20 cellular contexts compared by ENCODE assay signal in the genomic region with DNA sequence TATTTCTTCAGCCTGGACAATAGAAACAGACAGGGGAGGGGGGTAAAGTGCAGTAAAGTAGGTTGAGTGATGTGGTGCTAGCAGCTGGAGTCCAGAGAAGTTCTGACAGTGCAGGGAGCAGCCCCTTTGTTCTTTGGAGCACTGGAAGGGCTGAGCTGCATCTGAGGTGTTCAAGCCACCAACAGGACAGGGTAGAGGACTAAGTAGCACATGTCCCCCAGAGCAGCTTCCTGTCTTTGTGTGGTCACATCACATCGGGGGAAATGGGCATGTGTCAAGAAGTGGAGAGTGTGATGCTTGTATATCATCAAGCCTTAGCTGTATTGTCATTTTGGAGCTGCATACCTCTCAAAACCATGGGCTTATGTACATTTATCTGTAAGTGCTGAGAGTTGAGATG. TPM values are rescaled to one million over a fixed set of nuclear protein-coding genes. Genes with fewer than 3 reads are reported as not detected.
DNase-seq lines count a peak whose midpoint lies in the region; ATAC-seq and TF ChIP-seq lines count a peak whose summit lies in the region.
"Had no signal": no experiment of that assay in that cellular context is flagged by ENCODE, and none has a peak within 500 bp of the region (broad histone marks: within the 10 kb centered on the region; RNA-seq: fewer than 3 reads in every experiment).

No MANE protein-coding gene starts in this region.

- H3K4me3 Mint-ChIP-seq in HFFc6 (no peak overlapping the region), glutamatergic neuron (ENCODE audit: unreplicated experiment) (no peak overlapping the region)
- no peak overlapping the region for H3K4me3 Mint-ChIP-seq in activated CD8-positive, alpha-beta T cell treated with anti-CD3 and anti-CD28 coated beads, Interleukin-2, amount 10 ng/mL, durations not matched to agents 7 days and 5 days
- H3K4me3 Mint-ChIP-seq in stimulated activated effector memory CD8-positive, alpha-beta T cell treated with anti-CD3 and anti-CD28 coated beads, Interleukin-12 subunit alpha, Interleukin-12 subunit beta, amount 100 ng/mL, for 72 hours = no peak overlapping the region
- H3K4me3 Mint-ChIP-seq: activated CD8-positive, alpha-beta memory T cell treated with anti-CD3 and anti-CD28 coated beads, Interleukin-2, amount 10 ng/mL, durations not matched to agents 7 days and 5 days; T-helper 2 cell treated with Interferon-gamma antibody and Interleukin-4, amounts not matched to agents 5 μg/mL and 100 μg/mL, for 36 hours had no signal

- in situ Hi-C loops in brain microvascular endothelial cell (cut with HindIII; ENCODE audit: low pct_ligation_motif_present, low sequenced_read_pairs) = no loop called here

- H3K27me3 ChIP-seq in suprapubic skin (no peaks in the 10 kb centered on the region), brain microvascular endothelial cell (replicated peaks) (no peaks in the 10 kb centered on the region)
- H3K27me3 ChIP-seq: sigmoid colon, SJSA1 had no signal

- H3K4me3 ChIP-seq in suprapubic skin = no peak overlapping the region
- no peak overlapping the region for H3K4me3 ChIP-seq in brain microvascular endothelial cell (ENCODE audit: low read depth, low read length)
- H3K4me3 ChIP-seq: PC-9, sigmoid colon, SJSA1 had no signal

- H3K27me3 Mint-ChIP-seq in HFFc6 (ENCODE audit: insufficient read depth) = peaks cover 6% of the 10 kb centered on the region
- H3K27me3 Mint-ChIP-seq in activated CD8-positive, alpha-beta T cell treated with anti-CD3 and anti-CD28 coated beads, Interleukin-2, amount 10 ng/mL, durations not matched to agents 7 days and 5 days (ENCODE audit: low read depth) = no peaks in the 10 kb centered on the region
- H3K27me3 Mint-ChIP-seq in glutamatergic neuron (ENCODE audit: unreplicated experiment) = no peaks in the 10 kb centered on the region
- H3K27me3 Mint-ChIP-seq: activated CD8-positive, alpha-beta memory T cell treated with anti-CD3 and anti-CD28 coated beads, Interleukin-2, amount 10 ng/mL, durations not matched to agents 7 days and 5 days had no signal

- CTCF ChIA-PET in activated CD8-positive, alpha-beta T cell treated with anti-CD3 and anti-CD28 coated beads, Interleukin-2, amount 10 ng/mL, durations not matched to agents 7 days and 5 days (lab: Charles Lee) = interaction anchor here (1.6 kb wide), 1 partner anchor 10 kb away, joined by 7 read pairs; no protein-coding TSS in a partner anchor

- H3K36me3 Mint-ChIP-seq in HFFc6 (ENCODE audit: low read depth) (peaks cover 63% of the 10 kb centered on the region), glutamatergic neuron (ENCODE audit: unreplicated experiment) (no peaks in the 10 kb centered on the region)
- peaks cover 67% of the 10 kb centered on the region for H3K36me3 Mint-ChIP-seq in activated CD8-positive, alpha-beta T cell treated with anti-CD3 and anti-CD28 coated beads, Interleukin-2, amount 10 ng/mL, durations not matched to agents 7 days and 5 days (ENCODE audit: low read depth)
- H3K36me3 Mint-ChIP-seq in stimulated activated effector memory CD8-positive, alpha-beta T cell treated with anti-CD3 and anti-CD28 coated beads, Interleukin-12 subunit alpha, Interleukin-12 subunit beta, amount 100 ng/mL, for 72 hours = peaks cover 100% of the 10 kb centered on the region

- POLR2A ChIA-PET in activated CD8-positive, alpha-beta T cell treated with anti-CD3 and anti-CD28 coated beads, Interleukin-2, amount 10 ng/mL, durations not matched to agents 7 days and 5 days (lab: Charles Lee) = interaction anchor here (1.2 kb wide), 1 partner anchor 11 kb away, joined by 3 read pairs; no protein-coding TSS in a partner anchor

- no peak for ATAC-seq in activated CD8-positive, alpha-beta T cell treated with anti-CD3 and anti-CD28 coated beads, Interleukin-2, amount 10 ng/mL, durations not matched to agents 7 days and 5 days
- ATAC-seq in stimulated activated effector memory CD8-positive, alpha-beta T cell treated with anti-CD3 and anti-CD28 coated beads, Interleukin-12 subunit alpha, Interleukin-12 subunit beta, amount 100 ng/mL, for 72 hours = no peak
- ATAC-seq: activated CD4-positive, CD25-positive, alpha-beta regulatory T cell treated with anti-CD3 and anti-CD28 coated beads, Interleukin-2, amount 50 U/mL, for 24 hours; activated CD8-positive, alpha-beta memory T cell treated with anti-CD3 and anti-CD28 coated beads, Interleukin-2, amount 10 ng/mL, durations not matched to agents 7 days and 5 days had no signal

- no peaks in the 10 kb centered on the region for H3K4me1 ChIP-seq in suprapubic skin
- H3K4me1 ChIP-seq: sigmoid colon, SJSA1 had no signal

- no peaks in the 10 kb centered on the region for H3K9me3 ChIP-seq in suprapubic skin
- H3K9me3 ChIP-seq: sigmoid colon, SJSA1 had no signal

- H3K27ac Mint-ChIP-seq in HFFc6 (peak overlapping the region; percentile 63), glutamatergic neuron (ENCODE audit: unreplicated experiment) (peak overlapping the region; percentile 75)
- H3K27ac Mint-ChIP-seq in activated CD8-positive, alpha-beta T cell treated with anti-CD3 and anti-CD28 coated beads, Interleukin-2, amount 10 ng/mL, durations not matched to agents 7 days and 5 days = peak overlapping the region; percentile 9
- peak overlapping the region; percentile 30 for H3K27ac Mint-ChIP-seq in stimulated activated effector memory CD8-positive, alpha-beta T cell treated with anti-CD3 and anti-CD28 coated beads, Interleukin-12 subunit alpha, Interleukin-12 subunit beta, amount 100 ng/mL, for 72 hours
- H3K27ac Mint-ChIP-seq: activated CD8-positive, alpha-beta memory T cell treated with anti-CD3 and anti-CD28 coated beads, Interleukin-2, amount 10 ng/mL, durations not matched to agents 7 days and 5 days; T-helper 2 cell treated with Interferon-gamma antibody and Interleukin-4, amounts not matched to agents 5 μg/mL and 100 μg/mL, for 36 hours had no signal

- H3K36me3 ChIP-seq in suprapubic skin (peaks cover 95% of the 10 kb centered on the region), brain microvascular endothelial cell (replicated peaks) (peaks cover 91% of the 10 kb centered on the region)

- no peak for TF ChIP-seq EP300 in suprapubic skin (IDR thresholded peaks at IDR 0.05)

- WGBS in suprapubic skin = 45% methylated on average over 1 of the region's 1 CpG

- no peak for TF ChIP-seq POLR2A in suprapubic skin (IDR thresholded peaks at IDR 0.05)

- TF ChIP-seq CTCF in HFFc6 (IDR thresholded peaks at IDR 0.05) = no peak
- no peak for TF ChIP-seq CTCF in glutamatergic neuron (IDR thresholded peaks at IDR 0.05; ENCODE audit: partially characterized antibody, unreplicated experiment)
- TF ChIP-seq CTCF in suprapubic skin (IDR thresholded peaks at IDR 0.05) = no peak
- no peak for TF ChIP-seq CTCF in brain microvascular endothelial cell (IDR thresholded peaks at IDR 0.05; ENCODE audit: low read depth, low read length, missing control alignments)

- DNase-seq in HFFc6 = no peak
- DNase-seq in activated CD8-positive, alpha-beta T cell treated with anti-CD3 and anti-CD28 coated beads, Interleukin-2, amount 10 ng/mL, durations not matched to agents 7 days and 5 days = no peak
- no peak for DNase-seq in glutamatergic neuron
- no peak for DNase-seq in stimulated activated effector memory CD8-positive, alpha-beta T cell treated with anti-CD3 and anti-CD28 coated beads, Interleukin-12 subunit alpha, Interleukin-12 subunit beta, amount 100 ng/mL, for 72 hours (ENCODE audit: low spot score in 2 of 2)
- no peak for DNase-seq in suprapubic skin (ENCODE audit: low spot score in 2 of 2)
- DNase-seq in NCI-H2171 treated with DMSO at 0.1 percent for 48 hours (lab: John Stamatoyannopoulos, UW) = no peak
- no peak for DNase-seq in brain microvascular endothelial cell
- DNase-seq: activated CD8-positive, alpha-beta memory T cell treated with anti-CD3 and anti-CD28 coated beads, Interleukin-2, amount 10 ng/mL, durations not matched to agents 7 days and 5 days; AML-193; Calu3; central memory CD4-positive, alpha-beta T cell; KBM-7; midbrain; NCI-H2081 treated with DMSO at 0.1 percent for 48 hours; NCI-H69; PC-9; sigmoid colon had no signal

- H3K27ac ChIP-seq in suprapubic skin (no peak overlapping the region), brain microvascular endothelial cell (no peak overlapping the region)
- H3K27ac ChIP-seq: PC-9, sigmoid colon, SJSA1 had no signal

- H3K9me3 Mint-ChIP-seq in HFFc6 = no peaks in the 10 kb centered on the region
- no peaks in the 10 kb centered on the region for H3K9me3 Mint-ChIP-seq in activated CD8-positive, alpha-beta T cell treated with anti-CD3 and anti-CD28 coated beads, Interleukin-2, amount 10 ng/mL, durations not matched to agents 7 days and 5 days (ENCODE audit: insufficient read depth)
- peaks cover under 1% of the 10 kb centered on the region for H3K9me3 Mint-ChIP-seq in glutamatergic neuron (ENCODE audit: unreplicated experiment)
- H3K9me3 Mint-ChIP-seq in stimulated activated effector memory CD8-positive, alpha-beta T cell treated with anti-CD3 and anti-CD28 coated beads, Interleukin-12 subunit alpha, Interleukin-12 subunit beta, amount 100 ng/mL, for 72 hours = no peaks in the 10 kb centered on the region
- H3K9me3 Mint-ChIP-seq: T-helper 2 cell treated with Interferon-gamma antibody and Interleukin-4, amounts not matched to agents 5 μg/mL and 100 μg/mL, for 36 hours had no signal

- H3K4me1 Mint-ChIP-seq in HFFc6 (ENCODE audit: low read depth) = peaks cover 6% of the 10 kb centered on the region; the same call in 1 of the 2 replicates
- peaks cover 23% of the 10 kb centered on the region for H3K4me1 Mint-ChIP-seq in activated CD8-positive, alpha-beta T cell treated with anti-CD3 and anti-CD28 coated beads, Interleukin-2, amount 10 ng/mL, durations not matched to agents 7 days and 5 days (ENCODE audit: low read depth)
- H3K4me1 Mint-ChIP-seq in glutamatergic neuron (ENCODE audit: low read depth, unreplicated experiment) = peaks cover 6% of the 10 kb centered on the region
- peaks cover 26% of the 10 kb centered on the region for H3K4me1 Mint-ChIP-seq in stimulated activated effector memory CD8-positive, alpha-beta T cell treated with anti-CD3 and anti-CD28 coated beads, Interleukin-12 subunit alpha, Interleukin-12 subunit beta, amount 100 ng/mL, for 72 hours

RNA-seq across cellular contexts. Expression of a gene that starts 12.1 kb away (rescaled TPM):
- 10 to 100 TPM; 65.8 to 74.1 (median 71.0) TPM for total RNA-seq in HFFc6 (2021; fragmentation: NEBNext Ultra II Directional; extraction: Animal tissue kit (Norgen Biotek cat#: 25700))
- 10 to 100 TPM; 39.7 to 41.1 TPM for total RNA-seq in activated CD8-positive, alpha-beta T cell treated with anti-CD3 and anti-CD28 coated beads, Interleukin-2, amount 10 ng/mL, durations not matched to agents 7 days and 5 days
- total RNA-seq in glutamatergic neuron (ENCODE audit: unreplicated experiment) = 28.7 TPM
- total RNA-seq in suprapubic skin = 10 to 100 TPM; 44.0 to 51.0 (median 46.8) TPM

RNA-seq across cellular contexts. Expression of a gene that starts 33.5 kb away (rescaled TPM):
- total RNA-seq in HFFc6 (2021; fragmentation: NEBNext Ultra II Directional; extraction: Animal tissue kit (Norgen Biotek cat#: 25700)) = 100 to 1,000 TPM; 246 to 266 (median 260) TPM
- 10 to 100 TPM; 82.0 to 87.6 TPM for total RNA-seq in activated CD8-positive, alpha-beta T cell treated with anti-CD3 and anti-CD28 coated beads, Interleukin-2, amount 10 ng/mL, durations not matched to agents 7 days and 5 days
- total RNA-seq in glutamatergic neuron (ENCODE audit: unreplicated experiment) = 127 TPM
- 10 to 100 TPM; 46.7 to 59.3 (median 51.2) TPM for total RNA-seq in suprapubic skin

Comparison
In these comparisons a context has a peak if more than half of its experiments do, and no peak if none do; other contexts are left out.
1. H3K27ac Mint-ChIP-seq: peak in every context shown above with its lines; median percentile 75 in glutamatergic neuron; 63 in HFFc6; 30 in stimulated activated effector memory CD8-positive, alpha-beta T cell treated with anti-CD3 and anti-CD28 coated beads, Interleukin-12 subunit alpha, Interleukin-12 subunit beta, amount 100 ng/mL, for 72 hours; 9 in activated CD8-positive, alpha-beta T cell treated with anti-CD3 and anti-CD28 coated beads, Interleukin-2, amount 10 ng/mL, durations not matched to agents 7 days and 5 days.